Comparison of ENCODE assay signal across 10 cellular contexts in the genomic region with DNA sequence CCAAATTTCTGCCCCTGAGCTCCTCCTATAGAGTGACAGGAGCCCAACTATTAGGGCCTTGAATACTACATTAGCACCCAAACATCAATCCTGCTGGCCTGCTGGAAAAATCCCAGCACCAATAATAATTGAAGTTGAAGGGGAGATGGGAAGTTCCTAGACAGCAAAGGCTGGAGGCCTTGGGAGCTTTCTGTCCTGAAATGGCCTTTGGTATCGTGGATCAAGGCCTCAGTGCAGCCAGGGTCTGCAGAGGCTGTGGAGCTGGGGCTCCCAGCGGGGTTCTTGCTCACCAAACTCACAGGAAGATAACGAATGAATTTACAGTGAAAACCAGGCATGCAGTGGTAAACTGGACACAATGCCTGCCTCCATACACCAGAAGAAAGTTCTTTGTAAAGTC. TPM values are rescaled to one million over a fixed set of nuclear protein-coding genes. Genes with fewer than 3 reads are reported as not detected.
DNase-seq lines count a peak whose midpoint lies in the region; ATAC-seq and TF ChIP-seq lines count a peak whose summit lies in the region.
"Had no signal": no experiment of that assay in that cellular context is flagged by ENCODE, and none has a peak within 500 bp of the region (broad histone marks: within the 10 kb centered on the region; RNA-seq: fewer than 3 reads in every experiment).

No MANE protein-coding gene starts in this region.

- peaks cover 1% of the 10 kb centered on the region for H3K36me3 Mint-ChIP-seq in nephron (ENCODE audit: low read depth)

- intact Hi-C loops in right cardiac atrium (cut with DNase I) (no loop called here), left cardiac atrium (cut with DNase I) (no loop called here), dorsolateral prefrontal cortex (cut with DNase I) (no loop called here), vagina (cut with DNase I) (no loop called here)

- H3K36me3 ChIP-seq in vagina (no peaks in the 10 kb centered on the region), BE2C (peaks cover 3% of the 10 kb centered on the region; the same call in 1 of the 2 replicates)

- TF ChIP-seq CTCF in dorsolateral prefrontal cortex (IDR thresholded peaks at IDR 0.05 in 54 of 56, conservative IDR thresholded peaks at IDR 0.05 in 2 of 56; ENCODE audit: low read depth in 1 of 56, partially characterized antibody in 56 of 56) (no peak), nephron (IDR thresholded peaks at IDR 0.05; ENCODE audit: unreplicated experiment in 3 of 3) (no peak), vagina (IDR thresholded peaks at IDR 0.05) (no peak), BE2C (IDR thresholded peaks at IDR 0.05; ENCODE audit: low read depth, low read length) (no peak)

- H3K27me3 ChIP-seq in right cardiac atrium (ENCODE audit: control insufficient read depth, insufficient read depth) (no peaks in the 10 kb centered on the region), dorsolateral prefrontal cortex (no peaks in the 10 kb centered on the region), vagina (no peaks in the 10 kb centered on the region), BE2C (no peaks in the 10 kb centered on the region)

- H3K27me3 Mint-ChIP-seq in nephron (ENCODE audit: low read depth), result peaks cover 6% of the 10 kb centered on the region

- WGBS in right cardiac atrium, result 56% methylated on average over 3 of the region's 3 CpGs

- no peak for ATAC-seq in right cardiac atrium
- no peak for ATAC-seq in left cardiac atrium
- no peak for ATAC-seq in esophagus mucosa

- H3K4me3 ChIP-seq in right cardiac atrium (ENCODE audit: low read length), result no peak overlapping the region
- H3K4me3 ChIP-seq in dorsolateral prefrontal cortex, result no peak overlapping the region
- no peak overlapping the region for H3K4me3 ChIP-seq in vagina
- no peak overlapping the region for H3K4me3 ChIP-seq in BE2C (ENCODE audit: low read depth, low read length)

- peak overlapping the region; percentile 87 to 90 (median 88) for H3K27ac Mint-ChIP-seq in nephron

- peak overlapping the region; percentile 47 for H3K27ac ChIP-seq in right cardiac atrium (ENCODE audit: low read length)
- peak overlapping the region; percentile 26 to 100 (median 97) for H3K27ac ChIP-seq in dorsolateral prefrontal cortex
- peak overlapping the region; percentile 73 for H3K27ac ChIP-seq in vagina

- H3K4me1 Mint-ChIP-seq in nephron, result peaks cover 44% of the 10 kb centered on the region

- H3K4me3 Mint-ChIP-seq in nephron, result no peak overlapping the region

- H3K4me1 ChIP-seq in right cardiac atrium (ENCODE audit: control insufficient read depth, insufficient read depth, low read length) (peaks cover 21% of the 10 kb centered on the region), vagina (peaks cover 77% of the 10 kb centered on the region), BE2C (0 out of 2 replicates have a peak, but pooled peaks cover 3% of the 10 kb centered on the region)

- H3K9me3 ChIP-seq in right cardiac atrium (ENCODE audit: control insufficient read depth, low read length) (no peaks in the 10 kb centered on the region), vagina (no peaks in the 10 kb centered on the region), BE2C (no peaks in the 10 kb centered on the region)

- DNase-seq in right cardiac atrium (no peak), left cardiac atrium (no peak), dorsolateral prefrontal cortex (no peak), vagina (ENCODE audit: extremely low spot score in 2 of 2) (no peak), BE2C (no peak)
- DNase-seq in stimulated activated CD4-positive, alpha-beta T cell treated with anti-CD3 and anti-CD28 coated beads, Interleukin-2, amount 100 ng/mL, for 48 hours, result no peak
- DNase-seq: activated CD8-positive, alpha-beta memory T cell treated with anti-CD3 and anti-CD28 coated beads, Interleukin-2, amount 50 U/mL, for 48 hours had no signal

- H3K9me3 Mint-ChIP-seq in nephron, result no peaks in the 10 kb centered on the region

- TF ChIP-seq POLR2A in vagina (IDR thresholded peaks at IDR 0.05), result no peak

RNA-seq across cellular contexts. Expression of a gene that starts 9.2 kb away (rescaled TPM):
- total RNA-seq in right cardiac atrium (10 to 100 TPM; 11.5 to 17.0 (median 14.2) TPM), left cardiac atrium (10 to 100 TPM; 14.3 to 18.3 TPM), dorsolateral prefrontal cortex (10 to 100 TPM in 117 of 120 experiments, 1 to 10 TPM in 3; 7.5 to 65.7 (median 19.8) TPM), vagina (112 TPM), esophagus mucosa (105 TPM)
- 9.8 TPM for polyA plus RNA-seq in right cardiac atrium
- polyA plus RNA-seq in BE2C (2012; ENCODE audit: insufficient read depth, insufficient read length, low read depth), result 30.9 TPM

RNA-seq across cellular contexts. Expression of a gene that starts 47.7 kb away (rescaled TPM):
- total RNA-seq in right cardiac atrium (100 to 1,000 TPM; 291 to 354 (median 334) TPM), left cardiac atrium (100 to 1,000 TPM; 282 to 298 TPM), dorsolateral prefrontal cortex (100 to 1,000 TPM; 134 to 326 (median 235) TPM), vagina (338 TPM), esophagus mucosa (358 TPM)
- 144 TPM for polyA plus RNA-seq in right cardiac atrium
- 332 TPM for polyA plus RNA-seq in BE2C (2012; ENCODE audit: insufficient read depth, insufficient read length, low read depth)

RNA-seq across cellular contexts. Expression of a gene that starts 52.8 kb away (rescaled TPM):
- total RNA-seq in right cardiac atrium (10 to 100 TPM; 10.9 to 16.5 (median 14.5) TPM), left cardiac atrium (10 to 100 TPM in 1 of 2 donors, 1 to 10 TPM in 1; 9.9 to 12.8 TPM), dorsolateral prefrontal cortex (10 to 100 TPM; 19.3 to 37.9 (median 27.8) TPM), vagina (56.7 TPM), esophagus mucosa (14.2 TPM)
- polyA plus RNA-seq in right cardiac atrium, result 12.1 TPM
- polyA plus RNA-seq in BE2C (2012; ENCODE audit: insufficient read depth, insufficient read length, low read depth), result 95.5 TPM

RNA-seq across cellular contexts. Expression of a gene that starts 56.5 kb away (rescaled TPM):
- under 1 TPM; 0.19 to 0.46 (median 0.27) TPM for total RNA-seq in right cardiac atrium
- polyA plus RNA-seq in right cardiac atrium, result 0.54 TPM
- under 1 TPM in 1 of 2 donors, not detected in 1; 0.21 TPM for total RNA-seq in left cardiac atrium
- total RNA-seq in dorsolateral prefrontal cortex, result 1 to 10 TPM in 69 of 120 experiments, under 1 TPM in 46, not detected in 5; 0.25 to 2.9 (median 1.1) TPM
- total RNA-seq in vagina, result not detected
- polyA plus RNA-seq in BE2C (2012; ENCODE audit: insufficient read depth, insufficient read length, low read depth), result 7.9 TPM
- total RNA-seq in esophagus mucosa, result not detected
- total RNA-seq: epithelial cell of proximal tubule had no signal

RNA-seq across cellular contexts. Expression of a gene that starts 56.6 kb away (rescaled TPM):
- total RNA-seq in right cardiac atrium (10 to 100 TPM; 62.1 to 85.5 (median 76.9) TPM), left cardiac atrium (10 to 100 TPM; 62.6 to 68.1 TPM), dorsolateral prefrontal cortex (100 to 1,000 TPM in 66 of 120 experiments, 10 to 100 TPM in 54; 64.4 to 251 (median 103) TPM), vagina (57.9 TPM), esophagus mucosa (67.8 TPM)
- polyA plus RNA-seq in right cardiac atrium, result 159 TPM
- polyA plus RNA-seq in BE2C (2012; ENCODE audit: insufficient read depth, insufficient read length, low read depth), result 288 TPM

Comparison
In these comparisons a context has a peak if more than half of its experiments do, and no peak if none do; other contexts are left out.
1. H3K27ac ChIP-seq: peak in every context shown above with its lines; median percentile 97 in dorsolateral prefrontal cortex; 73 in vagina; 47 in right cardiac atrium.